20 cellular contexts compared by ENCODE assay signal in genomic region chr22:41902932-41903421, GRCh38. TPM values are rescaled to one million over a fixed set of nuclear protein-coding genes. Genes with fewer than 3 reads are reported as not detected.
DNase-seq lines count a peak whose midpoint lies in the region; ATAC-seq, FAIRE-seq and TF ChIP-seq lines count a peak whose summit lies in the region.
"Had no signal": no experiment of that assay in that cellular context is flagged by ENCODE, and none has a peak within 500 bp of the region (broad histone marks: within the 10 kb centered on the region; RNA-seq: fewer than 3 reads in every experiment).

No MANE protein-coding gene starts in this region.

- H3K27me3 ChIP-seq in heart right ventricle = no peaks in the 10 kb centered on the region
- no peaks in the 10 kb centered on the region for H3K27me3 ChIP-seq in prostate gland (replicated peaks; ENCODE audit: insufficient read depth)
- H3K27me3 ChIP-seq: dorsolateral prefrontal cortex had no signal

- no peak for TF ChIP-seq POLR2A in GM12891 (IDR thresholded peaks at IDR 0.05; ENCODE audit: low read depth, low read length)
- TF ChIP-seq POLR2A in prostate gland (IDR thresholded peaks at IDR 0.05) = no peak

- no peak for FAIRE-seq in GM12891 (lab: Jason Lieb, UNC)
- FAIRE-seq: astrocyte had no signal

- H3K27ac ChIP-seq in heart right ventricle (peak overlapping the region in 9 of 10 donors; percentile 9 to 77 (median 71)), prostate gland (peak overlapping the region in 1 of 2 donors; percentile 4)

- no peaks in the 10 kb centered on the region for H3K9me3 ChIP-seq in heart right ventricle
- no peaks in the 10 kb centered on the region for H3K9me3 ChIP-seq in prostate gland

- 67 to 68% methylated on average over 15 of the region's 15 CpGs for WGBS in heart right ventricle, 2 donors
- WGBS in prostate gland = 72% methylated on average over 8 of the region's 15 CpGs

- H3K4me1 ChIP-seq in heart right ventricle (peaks cover 0 to 45% (median 24%) of the 10 kb centered on the region in 9 donors), prostate gland (replicated peaks) (no peaks in the 10 kb centered on the region)

- TF ChIP-seq CTCF in heart right ventricle (IDR thresholded peaks at IDR 0.05) (no peak), prostate gland (IDR thresholded peaks at IDR 0.05) (no peak)

- H3K36me3 ChIP-seq in heart right ventricle = peaks cover 0 to 100% (median 47%) of the 10 kb centered on the region in 9 donors
- peaks cover 6 to 12% of the 10 kb centered on the region in 2 donors for H3K36me3 ChIP-seq in prostate gland

- intact Hi-C loops in heart right ventricle (cut with DNase I) (no loop called here), prostate gland (cut with DNase I) (no loop called here)

- DNase-seq in GM12891 (ENCODE audit: insufficient read length, low spot score) (no peak), NCI-H69 (lab: John Stamatoyannopoulos, UW) (peak; percentile 86), heart right ventricle (peak; percentile 74 to 81), prostate gland (ENCODE audit: low spot score) (peak; percentile 34), inferior parietal cortex (ENCODE audit: extremely low spot score) (no peak)
- DNase-seq: activated CD8-positive, alpha-beta T cell treated with anti-CD3 and anti-CD28 coated beads, Interleukin-2, amount 10 ng/mL, durations not matched to agents 7 days and 5 days; activated effector memory CD4-positive, alpha-beta T cell treated with anti-CD3 and anti-CD28 coated beads, Interleukin-2, amount 50 U/mL, for 16 hours; KG1; NCI-H1417 treated with DMSO at 0.1 percent for 48 hours; NCI-H526 treated with DMSO at 0.1 percent for 48 hours; stimulated activated CD4-positive, alpha-beta T cell treated with anti-CD3 and anti-CD28 coated beads, Interleukin-4, amount 100 ng/mL, for 1 hour; SW 1271 had no signal

- H3K4me3 ChIP-seq in heart right ventricle (no peak overlapping the region), prostate gland (no peak overlapping the region)
- H3K4me3 ChIP-seq: dorsolateral prefrontal cortex had no signal

- peak; percentile 38 to 81 (median 68) for ATAC-seq in heart right ventricle
- no peak for ATAC-seq in HG03045 (IDR thresholded peaks at IDR 0.05; ENCODE audit: unreplicated experiment)
- no peak for ATAC-seq in GM19035 (IDR thresholded peaks at IDR 0.05; ENCODE audit: unreplicated experiment)
- no peak for ATAC-seq in GM18858 (IDR thresholded peaks at IDR 0.05; ENCODE audit: unreplicated experiment)
- ATAC-seq: activated CD8-positive, alpha-beta T cell treated with anti-CD3 and anti-CD28 coated beads, Interleukin-2, amount 10 ng/mL, durations not matched to agents 7 days and 5 days; sciatic nerve had no signal

TF ChIP-seq in GM12891, 5 proteins besides CTCF, POLR2A, EP300 and RAD21:
- TF ChIP-seq POLR2AphosphoS5 (IDR thresholded peaks at IDR 0.05; ENCODE audit: low read depth, low read length) (peak; percentile 38), PAX5 (IDR thresholded peaks at IDR 0.05; ENCODE audit: insufficient read depth, low read length, severe bottlenecking) (no peak), TAF1 (IDR thresholded peaks at IDR 0.05; ENCODE audit: low read depth, low read length) (no peak), SPI1 (IDR thresholded peaks at IDR 0.05; ENCODE audit: low read depth, low read length) (no peak), POU2F2 (IDR thresholded peaks at IDR 0.05; ENCODE audit: low read depth, low read length) (no peak)

RNA-seq across cellular contexts. Expression of gene SHISA8, which starts 11.9 kb away (rescaled TPM):
- polyA plus RNA-seq in GM12891 (2012; ENCODE audit: low read depth, missing spikeins) = 3.2 TPM
- 1 to 10 TPM in 9 of 10 donors, under 1 TPM in 1; 0.78 to 4.6 (median 1.4) TPM for total RNA-seq in heart right ventricle
- polyA plus RNA-seq in heart right ventricle = 1 to 10 TPM in 1 of 2 donors, under 1 TPM in 1; 0.16 to 3.5 TPM
- total RNA-seq in prostate gland = not detected
- total RNA-seq: activated CD8-positive, alpha-beta T cell treated with anti-CD3 and anti-CD28 coated beads, Interleukin-2, amount 10 ng/mL, durations not matched to agents 7 days and 5 days; astrocyte; fibroblast of lung; lung microvascular endothelial cell had no signal
- polyA plus RNA-seq: fibroblast of lung had no signal

RNA-seq across cellular contexts. Expression of gene TNFRSF13C, which starts 23.6 kb away (rescaled TPM):
- 29.1 TPM for polyA plus RNA-seq in GM12891 (2012; ENCODE audit: low read depth, missing spikeins)
- total RNA-seq in heart right ventricle (under 1 TPM; 0.24 to 0.77 (median 0.48) TPM), prostate gland (under 1 TPM; 0.17 to 0.36 TPM)
- under 1 TPM; 0.03 to 0.44 TPM for polyA plus RNA-seq in heart right ventricle
- total RNA-seq: astrocyte, lung microvascular endothelial cell had no signal

RNA-seq across cellular contexts. Expression of gene CENPM, which starts 44.0 kb away (rescaled TPM):
- 45.1 TPM for polyA plus RNA-seq in GM12891 (2012; ENCODE audit: low read depth, missing spikeins)
- total RNA-seq in heart right ventricle = 1 to 10 TPM in 1 of 10 donors, under 1 TPM in 5, not detected in 4; 0.34 to 3.5 (median 0.66) TPM
- polyA plus RNA-seq in heart right ventricle = 1 to 10 TPM; 1.0 to 1.7 TPM
- 10 to 100 TPM; 10.3 to 10.8 TPM for total RNA-seq in prostate gland
- total RNA-seq: sciatic nerve had no signal

Comparison
In these comparisons a context has a peak if more than half of its experiments do, and no peak if none do; other contexts are left out.
1. DNase-seq: peak in NCI-H69 (single experiment), heart right ventricle (2 of 2) and prostate gland (single experiment); none in GM12891 (single experiment) and inferior parietal cortex (single experiment).
2. ATAC-seq: peak in heart right ventricle (8 of 8); none in HG03045 (single experiment), GM19035 (single experiment) and GM18858 (single experiment).